11 cellular contexts compared by ENCODE assay signal in genomic region chr16:27405546-27406451, GRCh38. TPM values are rescaled to one million over a fixed set of nuclear protein-coding genes. Genes with fewer than 3 reads are reported as not detected.
DNase-seq lines count a peak whose midpoint lies in the region; ATAC-seq lines count a peak whose summit lies in the region.
"Had no signal": no experiment of that assay in that cellular context is flagged by ENCODE, and none has a peak within 500 bp of the region (broad histone marks: within the 10 kb centered on the region; RNA-seq: fewer than 3 reads in every experiment).

No MANE protein-coding gene starts in this region.

- no peaks in the 10 kb centered on the region for H3K4me1 ChIP-seq in aorta (ENCODE audit: control insufficient read depth in 1 of 2, insufficient read depth in 2 of 2, low read length in 2 of 2)

- no peaks in the 10 kb centered on the region for H3K27me3 ChIP-seq in aorta (ENCODE audit: control insufficient read depth in 1 of 2, insufficient read depth in 2 of 2, low read length in 1 of 2)
- H3K27me3 ChIP-seq: vagina had no signal

- WGBS in aorta, 2 donors: 50 to 53% methylated on average over 19 of the region's 19 CpGs

- peaks cover 9 to 20% (median 18%) of the 10 kb centered on the region in 3 donors for H3K36me3 Mint-ChIP-seq in naive thymus-derived CD8-positive, alpha-beta T cell

- H3K4me1 Mint-ChIP-seq in naive thymus-derived CD8-positive, alpha-beta T cell: peaks cover 45 to 97% (median 88%) of the 10 kb centered on the region in 4 donors

- H3K27me3 Mint-ChIP-seq in naive thymus-derived CD8-positive, alpha-beta T cell: no peaks in the 10 kb centered on the region

- POLR2A ChIA-PET in naive thymus-derived CD8-positive, alpha-beta T cell (lab: Charles Lee): interaction anchor here (0.7 to 9.3 kb wide), 12 partner anchors 8 to 1077 kb away, joined by 3 to 167 read pairs (median 15); no protein-coding TSS in a partner anchor

- H3K27ac ChIP-seq in aorta (ENCODE audit: low read depth in 1 of 2, low read length in 2 of 2): no peak overlapping the region
- H3K27ac ChIP-seq: vagina had no signal

- ATAC-seq in left cardiac atrium (no peak), Right ventricle myocardium superior (ENCODE audit: poor library complexity) (no peak), aorta (ENCODE audit: low FRiP score) (peak; percentile 20)
- no peak for ATAC-seq in naive thymus-derived CD8-positive, alpha-beta T cell

- peak overlapping the region; percentile 76 to 99 (median 98) for H3K4me3 Mint-ChIP-seq in naive thymus-derived CD8-positive, alpha-beta T cell

- H3K4me3 ChIP-seq in aorta (ENCODE audit: low read length in 2 of 2): no peak overlapping the region
- H3K4me3 ChIP-seq: vagina had no signal

- H3K36me3 ChIP-seq in aorta (ENCODE audit: control insufficient read depth in 1 of 2, insufficient read depth in 2 of 2, low read length in 1 of 2): no peaks in the 10 kb centered on the region
- H3K36me3 ChIP-seq: vagina had no signal

- H3K9me3 Mint-ChIP-seq in naive thymus-derived CD8-positive, alpha-beta T cell: no peaks in the 10 kb centered on the region

- H3K9me3 ChIP-seq in aorta (ENCODE audit: control insufficient read depth, low read length): no peaks in the 10 kb centered on the region
- H3K9me3 ChIP-seq: vagina had no signal

- DNase-seq in left cardiac atrium: peak; percentile 33
- DNase-seq in Right ventricle myocardium superior: no peak
- peak; percentile 62 for DNase-seq in activated T-cell treated with anti-CD3 and anti-CD28 coated beads, Interleukin-2, amount 50 U/mL, for 1 hour
- peak in 7 of 10 donors; percentile 22 to 62 (median 37) for DNase-seq in naive thymus-derived CD8-positive, alpha-beta T cell
- DNase-seq in aorta: peak in 1 of 2 donors; percentile 74
- DNase-seq in SIG-M5 treated with dmso at 0.1 percent for 504 hours (lab: John Stamatoyannopoulos, UW; ENCODE audit: unreplicated experiment): no peak
- no peak for DNase-seq in NCI-H2081 treated with DMSO at 0.1 percent for 48 hours (lab: John Stamatoyannopoulos, UW)
- DNase-seq in UCSD-AML1 (lab: John Stamatoyannopoulos, UW; ENCODE audit: unreplicated experiment): no peak
- DNase-seq: foreskin melanocyte, nucleus accumbens had no signal

- peak overlapping the region; percentile 87 to 100 (median 94) for H3K27ac Mint-ChIP-seq in naive thymus-derived CD8-positive, alpha-beta T cell

- intact Hi-C loops in left cardiac atrium (cut with DNase I) (no loop called here), Right ventricle myocardium superior (cut with DNase I) (no loop called here), aorta (cut with DNase I) (no loop called here)

RNA-seq across cellular contexts. Expression of gene IL21R, which starts 3.8 kb away (rescaled TPM):
- total RNA-seq in left cardiac atrium (under 1 TPM; 0.18 to 0.63 TPM), Right ventricle myocardium superior (0.13 TPM), aorta (1 to 10 TPM in 1 of 2 donors, under 1 TPM in 1; 0.65 to 3.8 TPM)
- total RNA-seq in naive thymus-derived CD8-positive, alpha-beta T cell: 10 to 100 TPM; 29.3 to 29.4 TPM
- 10 to 100 TPM; 26.5 to 47.1 (median 33.9) TPM for polyA plus RNA-seq in naive thymus-derived CD8-positive, alpha-beta T cell
- polyA plus RNA-seq in aorta: under 1 TPM in 1 of 2 donors, not detected in 1; 0.08 TPM

Comparison
In these comparisons a context has a peak if more than half of its experiments do, and no peak if none do; other contexts are left out.
1. DNase-seq: peak in left cardiac atrium (single experiment), activated T-cell treated with anti-CD3 and anti-CD28 coated beads, Interleukin-2, amount 50 U/mL, for 1 hour (single experiment) and naive thymus-derived CD8-positive, alpha-beta T cell (7 of 10); none in Right ventricle myocardium superior (single experiment), SIG-M5 treated with dmso at 0.1 percent for 504 hours (single experiment), NCI-H2081 treated with DMSO at 0.1 percent for 48 hours (single experiment) and UCSD-AML1 (single experiment).
2. RNA of gene IL21R, which starts 3.8 kb away (total RNA-seq): 29.3 to 29.4 TPM in naive thymus-derived CD8-positive, alpha-beta T cell; 0.65 to 3.8 TPM in aorta, 0.18 to 0.63 TPM in left cardiac atrium and 0.13 TPM in Right ventricle myocardium superior (single experiment); every median in the first group is over 4 times any median in the second.